18 cellular contexts compared by ENCODE assay signal in genomic region chr15:59406446-59406845, GRCh38. TPM values are rescaled to one million over a fixed set of nuclear protein-coding genes. Genes with fewer than 3 reads are reported as not detected.
DNase-seq lines count a peak whose midpoint lies in the region; ATAC-seq and TF ChIP-seq lines count a peak whose summit lies in the region.
"Had no signal": no experiment of that assay in that cellular context is flagged by ENCODE, and none has a peak within 500 bp of the region (broad histone marks: within the 10 kb centered on the region; RNA-seq: fewer than 3 reads in every experiment).

No MANE protein-coding gene starts in this region.

- ATAC-seq in GM21360 (IDR thresholded peaks at IDR 0.05; ENCODE audit: unreplicated experiment): peak; percentile 40
- ATAC-seq: activated CD4-positive, CD25-positive, alpha-beta regulatory T cell treated with anti-CD3 and anti-CD28 coated beads, Interleukin-2, amount 50 U/mL, for 24 hours; effector memory CD8-positive, alpha-beta T cell had no signal

- no peak for TF ChIP-seq CTCF in DOHH2 (IDR thresholded peaks at IDR 0.05; ENCODE audit: low read depth, low read length, poor library complexity, severe bottlenecking)
- no peak for TF ChIP-seq CTCF in suprapubic skin (IDR thresholded peaks at IDR 0.05)

- H3K4me1 ChIP-seq in DOHH2 (ENCODE audit: control insufficient read depth, low read length): peaks cover 92% of the 10 kb centered on the region
- no peaks in the 10 kb centered on the region for H3K4me1 ChIP-seq in suprapubic skin

- no peak for TF ChIP-seq POLR2A in suprapubic skin (IDR thresholded peaks at IDR 0.05)

- TF ChIP-seq EP300 in suprapubic skin (IDR thresholded peaks at IDR 0.05): no peak

- 65% methylated on average over 3 of the region's 3 CpGs for WGBS in suprapubic skin

- peaks cover 4% of the 10 kb centered on the region; the same call in 1 of the 2 replicates for H3K79me2 ChIP-seq in DOHH2 (ENCODE audit: control insufficient read depth, low read length)

- no peaks in the 10 kb centered on the region; the same call in 1 of the 2 replicates for H3K36me3 ChIP-seq in DOHH2 (ENCODE audit: control insufficient read depth, low read length)
- no peaks in the 10 kb centered on the region for H3K36me3 ChIP-seq in suprapubic skin

- H3F3A ChIP-seq in DOHH2 (ENCODE audit: control insufficient read depth, insufficient read depth): peaks cover 35% of the 10 kb centered on the region

- H4K20me1 ChIP-seq in DOHH2 (ENCODE audit: control insufficient read depth, insufficient read depth, low read depth, low read length): no peaks in the 10 kb centered on the region

- no peaks in the 10 kb centered on the region for H3K27me3 ChIP-seq in DOHH2 (ENCODE audit: control insufficient read depth, low read length)
- H3K27me3 ChIP-seq in suprapubic skin: no peaks in the 10 kb centered on the region

- H3K27ac ChIP-seq in DOHH2 (ENCODE audit: low read depth, low read length): peak overlapping the region; percentile 82
- no peak overlapping the region for H3K27ac ChIP-seq in suprapubic skin
- H3K27ac ChIP-seq: GM23248, RWPE1 had no signal

- H3K9me3 ChIP-seq in DOHH2 (ENCODE audit: control insufficient read depth, insufficient read depth, low read length) (no peaks in the 10 kb centered on the region), suprapubic skin (no peaks in the 10 kb centered on the region)

- DNase-seq in NAMALWA (ENCODE audit: low spot score) (peak; percentile 55), germinal center (ENCODE audit: low spot score) (peak; percentile 43), NCI-H2107 treated with DMSO at 0.1 percent for 48 hours (lab: John Stamatoyannopoulos, UW; ENCODE audit: unreplicated experiment) (no peak), suprapubic skin (ENCODE audit: low spot score in 2 of 2) (no peak), NCI-H1105 (lab: John Stamatoyannopoulos, UW) (no peak), GDM1 (lab: John Stamatoyannopoulos, UW) (no peak)
- DNase-seq: activated effector memory CD4-positive, alpha-beta T cell treated with anti-CD3 and anti-CD28 coated beads, Interleukin-2, amount 50 U/mL, for 16 hours; amygdala; effector memory CD8-positive, alpha-beta T cell; GF-D8; GM23248; midbrain; NCI-H1930; NCI-H69 had no signal

- peak overlapping the region; percentile 57 for H3K4me3 ChIP-seq in DOHH2 (ENCODE audit: low read length)
- no peak overlapping the region for H3K4me3 ChIP-seq in suprapubic skin
- H3K4me3 ChIP-seq: GM23248 had no signal

- no peaks in the 10 kb centered on the region for H3K9me2 ChIP-seq in DOHH2 (replicated peaks; ENCODE audit: control insufficient read depth, low read length)

- H3K4me2 ChIP-seq in DOHH2 (ENCODE audit: low read length): peak overlapping the region; percentile 67

RNA-seq across cellular contexts. Expression of gene FAM81A, which starts 31.5 kb away (rescaled TPM):
- 1 to 10 TPM in 3 of 4 donors, under 1 TPM in 1; 0.79 to 7.8 (median 1.8) TPM for total RNA-seq in suprapubic skin

RNA-seq across cellular contexts. Expression of gene MYO1E, which starts 33.8 kb away (rescaled TPM):
- total RNA-seq in suprapubic skin: 100 to 1,000 TPM in 3 of 4 donors, 10 to 100 TPM in 1; 79.7 to 171 (median 144) TPM

Comparison
In these comparisons a context has a peak if more than half of its experiments do, and no peak if none do; other contexts are left out.
1. DNase-seq: peak in NAMALWA (single experiment) and germinal center (single experiment); none in NCI-H2107 treated with DMSO at 0.1 percent for 48 hours (single experiment), suprapubic skin (0 of 2), NCI-H1105 (single experiment) and GDM1 (single experiment).